In genomic region chr2:106944220-106944619, GRCh38 we compare ENCODE assay signal across 24 cellular contexts. TPM values are rescaled to one million over a fixed set of nuclear protein-coding genes. Genes with fewer than 3 reads are reported as not detected.
DNase-seq lines count a peak whose midpoint lies in the region; ATAC-seq and TF ChIP-seq lines count a peak whose summit lies in the region.
"Had no signal": no experiment of that assay in that cellular context is flagged by ENCODE, and none has a peak within 500 bp of the region (broad histone marks: within the 10 kb centered on the region; RNA-seq: fewer than 3 reads in every experiment).

No MANE protein-coding gene starts in this region.

- BruUV-seq in IMR-90 (replicated peaks; lab: Mats Ljungman, UMichigan) = no TSS peak

- H3K9me3 Mint-ChIP-seq in stimulated activated naive CD8-positive, alpha-beta T cell treated with anti-CD3 and anti-CD28 coated beads, Interleukin-15, amount 100 ng/mL, for 72 hours = peaks cover 0 to 4% of the 10 kb centered on the region in 2 donors
- H3K9me3 Mint-ChIP-seq in glutamatergic neuron (ENCODE audit: unreplicated experiment) = no peaks in the 10 kb centered on the region

- H3K18ac ChIP-seq in IMR-90 (ENCODE audit: low read depth, low read length) = no peak overlapping the region
- no peak overlapping the region for H3K18ac ChIP-seq in mesenchymal stem cell (ENCODE audit: low read depth in 1 of 2, low read length in 2 of 2)

- H4K8ac ChIP-seq in IMR-90 (ENCODE audit: low read depth in 2 of 2, low read length in 2 of 2) = no peak overlapping the region
- H4K8ac ChIP-seq in mesenchymal stem cell (ENCODE audit: low read length) = no peak overlapping the region

- H2BK5ac ChIP-seq in IMR-90 (ENCODE audit: low read depth, low read length, poor library complexity, severe bottlenecking) = no peak overlapping the region
- no peak overlapping the region for H2BK5ac ChIP-seq in mesenchymal stem cell (ENCODE audit: low read depth, low read length, poor library complexity, severe bottlenecking)

- no peaks in the 10 kb centered on the region for H3K36me3 Mint-ChIP-seq in glutamatergic neuron (ENCODE audit: unreplicated experiment)
- H3K36me3 Mint-ChIP-seq: CD4-positive, CD25-positive, alpha-beta regulatory T cell had no signal

- H3K79me1 ChIP-seq in IMR-90 (ENCODE audit: low read depth in 1 of 2, low read length in 2 of 2) = no peaks in the 10 kb centered on the region
- no peaks in the 10 kb centered on the region for H3K79me1 ChIP-seq in mesenchymal stem cell (replicated peaks; ENCODE audit: low read length, poor library complexity, severe bottlenecking)

- no peak overlapping the region for H2AK5ac ChIP-seq in IMR-90 (ENCODE audit: low read depth, low read length)
- H2AK5ac ChIP-seq in mesenchymal stem cell (ENCODE audit: low read length, severe bottlenecking) = no peak overlapping the region

- TF ChIP-seq CTCF in AG10803 (conservative IDR thresholded peaks at IDR 0.05; ENCODE audit: low read length) (no peak), IMR-90 (conservative IDR thresholded peaks at IDR 0.05; ENCODE audit: low read depth, low read length) (no peak), cardiac fibroblast (IDR thresholded peaks at IDR 0.05; ENCODE audit: low read depth, low read length) (no peak), glutamatergic neuron (IDR thresholded peaks at IDR 0.05; ENCODE audit: partially characterized antibody, unreplicated experiment) (no peak)

- no peak for TF ChIP-seq RAD21 in IMR-90 (IDR thresholded peaks at IDR 0.05; ENCODE audit: low read length)

- H4K91ac ChIP-seq in IMR-90 (ENCODE audit: insufficient read depth, low read depth, low read length) (no peak overlapping the region), mesenchymal stem cell (ENCODE audit: low read length) (no peak overlapping the region)

- H3K4me3 Mint-ChIP-seq in stimulated activated naive CD8-positive, alpha-beta T cell treated with anti-CD3 and anti-CD28 coated beads, Interleukin-15, amount 100 ng/mL, for 72 hours = no peak overlapping the region
- no peak overlapping the region for H3K4me3 Mint-ChIP-seq in glutamatergic neuron (ENCODE audit: unreplicated experiment)
- H3K4me3 Mint-ChIP-seq: CD4-positive, CD25-positive, alpha-beta regulatory T cell; nephron progenitor cell had no signal

- POLR2A ChIA-PET in IMR-90 (lab: Charles Lee; ENCODE audit: unreplicated experiment) = no interaction called here

- intact Hi-C loops in IMR-90 (cut with micrococcal nuclease) = no loop called here

- H3K27ac ChIP-seq in IMR-90 (ENCODE audit: insufficient read depth, low read length) (no peak overlapping the region), mesenchymal stem cell (ENCODE audit: low read length, poor library complexity, severe bottlenecking) (no peak overlapping the region)
- H3K27ac ChIP-seq: A549, ascending aorta, coronary artery, gastrocnemius medialis, prostate gland, VCaP had no signal

- no peak overlapping the region for H2BK12ac ChIP-seq in mesenchymal stem cell (ENCODE audit: low read length in 2 of 2)

- H3K27me3 ChIP-seq in IMR-90 (ENCODE audit: control insufficient read depth, insufficient read depth, low read length) = no peaks in the 10 kb centered on the region
- H3K27me3 ChIP-seq in mesenchymal stem cell (ENCODE audit: control insufficient read depth in 1 of 2, insufficient read depth in 1 of 2, low read length in 2 of 2) = no peaks in the 10 kb centered on the region
- H3K27me3 ChIP-seq: ascending aorta, gastrocnemius medialis had no signal

- H2AFZ ChIP-seq in IMR-90 (replicated peaks; ENCODE audit: low read length, poor library complexity) (no peak overlapping the region), mesenchymal stem cell (ENCODE audit: low read depth, low read length) (no peak overlapping the region)

- H2BK20ac ChIP-seq in IMR-90 (ENCODE audit: low read depth, low read length) = no peak overlapping the region

- no peak overlapping the region for H2AK9ac ChIP-seq in IMR-90 (replicated peaks; ENCODE audit: low read depth, low read length, poor library complexity)

- no CpG with 5 or more reads among the region's 5 CpGs for whole genome bisulfite sequencing in IMR-90 (ENCODE audit: extremely low coverage in 2 of 2, insufficient read length in 1 of 2), 2 experiments
- WGBS in mesenchymal stem cell = 74% methylated on average over 3 of the region's 5 CpGs

- DNase-seq in AG10803 (ENCODE audit: low read depth) (peak; percentile 74), IMR-90 (peak; percentile 10), cardiac fibroblast (ENCODE audit: low read depth in 2 of 2) (peak; percentile 29 to 58), mesenchymal stem cell (peak; percentile 6), glutamatergic neuron (no peak)
- no peak for DNase-seq in stimulated activated naive CD8-positive, alpha-beta T cell treated with anti-CD3 and anti-CD28 coated beads, Interleukin-15, amount 100 ng/mL, for 72 hours
- DNase-seq: activated naive CD4-positive, alpha-beta T cell; activated T-cell treated with anti-CD3 and anti-CD28 coated beads for 4 hours; CD4-positive, CD25-positive, alpha-beta regulatory T cell; gastrocnemius medialis; mesendoderm; NCI-H1417 treated with DMSO at 0.1 percent for 48 hours; NCI-H2171 treated with DMSO at 0.1 percent for 48 hours; nephron progenitor cell; SHP77; stimulated activated CD8-positive, alpha-beta memory T cell treated with anti-CD3 and anti-CD28 coated beads, Interleukin-4, amount 100 ng/mL, for 48 hours had no signal

- dilution Hi-C loops in IMR-90 (cut with HindIII; ENCODE audit: low sequenced_read_pairs, unreplicated experiment) = no loop called here

- H3K23ac ChIP-seq in IMR-90 (ENCODE audit: low read depth, low read length) (no peak overlapping the region), mesenchymal stem cell (ENCODE audit: low read length in 2 of 2) (no peak overlapping the region)

- H3K56ac ChIP-seq in IMR-90 (ENCODE audit: extremely low read depth, insufficient read depth, low read length) = no peak overlapping the region

- TF ChIP-seq POLR2A in IMR-90 (IDR thresholded peaks at IDR 0.05; ENCODE audit: low read depth, low read length) = no peak

- H3K27me3 Mint-ChIP-seq in stimulated activated naive CD8-positive, alpha-beta T cell treated with anti-CD3 and anti-CD28 coated beads, Interleukin-15, amount 100 ng/mL, for 72 hours = no peaks in the 10 kb centered on the region
- no peaks in the 10 kb centered on the region for H3K27me3 Mint-ChIP-seq in glutamatergic neuron (ENCODE audit: unreplicated experiment)
- H3K27me3 Mint-ChIP-seq: CD4-positive, CD25-positive, alpha-beta regulatory T cell had no signal

- H4K5ac ChIP-seq in IMR-90 (ENCODE audit: low read depth, low read length) = no peak overlapping the region

- no peak for ATAC-seq in IMR-90 (ENCODE audit: low read depth)
- ATAC-seq in stimulated activated naive CD8-positive, alpha-beta T cell treated with anti-CD3 and anti-CD28 coated beads, Interleukin-15, amount 100 ng/mL, for 72 hours = no peak
- no peak for ATAC-seq in GM21529 (IDR thresholded peaks at IDR 0.05; ENCODE audit: unreplicated experiment)
- ATAC-seq in activated CD4-positive, CD25-positive, alpha-beta regulatory T cell treated with anti-CD3 and anti-CD28 coated beads, Interleukin-2, amount 50 U/mL, for 24 hours = no peak
- ATAC-seq: A549, gastrocnemius medialis had no signal

- H3K4me1 ChIP-seq in IMR-90 (ENCODE audit: control insufficient read depth, insufficient read depth, low read length) (no peaks in the 10 kb centered on the region), mesenchymal stem cell (ENCODE audit: control insufficient read depth, insufficient read depth, low read depth, low read length) (no peaks in the 10 kb centered on the region)
- H3K4me1 ChIP-seq: A549, ascending aorta, gastrocnemius medialis, prostate gland had no signal

- H2BK15ac ChIP-seq in IMR-90 (ENCODE audit: low read depth, low read length) = no peak overlapping the region
- H2BK15ac ChIP-seq in mesenchymal stem cell (ENCODE audit: low read depth, poor library complexity, severe bottlenecking) = no peak overlapping the region

- H3K9ac ChIP-seq in IMR-90 (ENCODE audit: low read depth, low read length) (no peak overlapping the region), mesenchymal stem cell (ENCODE audit: low read length) (no peak overlapping the region)

- no peak overlapping the region for H3K4ac ChIP-seq in IMR-90 (ENCODE audit: low read depth, low read length)
- H3K4ac ChIP-seq in mesenchymal stem cell (ENCODE audit: low read depth in 1 of 2, low read length in 2 of 2) = no peak overlapping the region

- H3K9me1 ChIP-seq in IMR-90 (ENCODE audit: insufficient read depth, low read length) = no peaks in the 10 kb centered on the region

- no peaks in the 10 kb centered on the region for H3K4me1 Mint-ChIP-seq in stimulated activated naive CD8-positive, alpha-beta T cell treated with anti-CD3 and anti-CD28 coated beads, Interleukin-15, amount 100 ng/mL, for 72 hours
- no peaks in the 10 kb centered on the region for H3K4me1 Mint-ChIP-seq in glutamatergic neuron (ENCODE audit: low read depth, unreplicated experiment)
- H3K4me1 Mint-ChIP-seq: CD4-positive, CD25-positive, alpha-beta regulatory T cell had no signal

- CTCF ChIA-PET in IMR-90 (lab: Yijun Ruan, JAX) = no interaction called here

- H4K20me1 ChIP-seq in IMR-90 (ENCODE audit: insufficient read depth, low read length) = no peaks in the 10 kb centered on the region

- no peak overlapping the region for H3K14ac ChIP-seq in IMR-90 (replicated peaks; ENCODE audit: low read depth, low read length)
- H3K14ac ChIP-seq in mesenchymal stem cell (ENCODE audit: low read length in 2 of 2) = no peak overlapping the region

- peaks cover 4% of the 10 kb centered on the region for H3K9me3 ChIP-seq in IMR-90 (ENCODE audit: control insufficient read depth, insufficient read depth, low read length)
- peaks cover 4% of the 10 kb centered on the region for H3K9me3 ChIP-seq in mesenchymal stem cell (ENCODE audit: control insufficient read depth, low read length)
- H3K9me3 ChIP-seq: ascending aorta, gastrocnemius medialis, prostate gland had no signal

- H2BK120ac ChIP-seq in IMR-90 (ENCODE audit: low read depth, low read length) = no peak overlapping the region
- no peak overlapping the region for H2BK120ac ChIP-seq in mesenchymal stem cell (ENCODE audit: low read depth, low read length)

- in situ Hi-C loops in IMR-90 (cut with MboI; ENCODE audit: low sequenced_read_pairs) = no loop called here

- H3K4me3 ChIP-seq in AG10803 (ENCODE audit: low read length) (no peak overlapping the region), IMR-90 (ENCODE audit: insufficient read depth, low read depth, low read length) (no peak overlapping the region), cardiac fibroblast (replicated peaks in 1 of 2; ENCODE audit: low read depth in 2 of 2, low read length in 2 of 2) (no peak overlapping the region), mesenchymal stem cell (ENCODE audit: insufficient read depth in 1 of 2, low read depth in 1 of 2, low read length in 2 of 2) (no peak overlapping the region)
- H3K4me3 ChIP-seq: A549, ascending aorta, coronary artery, gastrocnemius medialis, prostate gland had no signal

- H3K4me2 ChIP-seq in IMR-90 (ENCODE audit: low read depth, low read length) = no peak overlapping the region
- H3K4me2 ChIP-seq in mesenchymal stem cell (ENCODE audit: low read length, poor library complexity, severe bottlenecking) = no peak overlapping the region
- H3K4me2 ChIP-seq: A549 had no signal

- H3K36me3 ChIP-seq in IMR-90 (ENCODE audit: control insufficient read depth, insufficient read depth, low read length) = no peaks in the 10 kb centered on the region
- H3K36me3 ChIP-seq in mesenchymal stem cell (ENCODE audit: control insufficient read depth in 1 of 2, insufficient read depth in 2 of 2, low read depth in 1 of 2, low read length in 2 of 2) = no peaks in the 10 kb centered on the region
- H3K36me3 ChIP-seq: ascending aorta, gastrocnemius medialis, prostate gland had no signal

- H3K27ac Mint-ChIP-seq in stimulated activated naive CD8-positive, alpha-beta T cell treated with anti-CD3 and anti-CD28 coated beads, Interleukin-15, amount 100 ng/mL, for 72 hours = no peak overlapping the region
- no peak overlapping the region for H3K27ac Mint-ChIP-seq in glutamatergic neuron (ENCODE audit: unreplicated experiment)
- H3K27ac Mint-ChIP-seq: CD4-positive, CD25-positive, alpha-beta regulatory T cell; nephron progenitor cell had no signal

RNA-seq across cellular contexts. Expression of gene ST6GAL2, which starts 58.3 kb away (rescaled TPM):
- not detected in 2 replicates for total RNA-seq in IMR-90 (2012; rRNA removed)
- not detected in 2 replicates for polyA plus RNA-seq in IMR-90 (2012; rRNA removed)
- not detected in 2 replicates for polyA plus RNA-seq in IMR-90 (2012; cell fraction: cytosol; rRNA removed)
- 0.03 TPM in 1 of 2 replicates, not detected in the other for polyA plus RNA-seq in IMR-90 (2012; cell fraction: nucleus; rRNA removed; ENCODE audit: low replicate concordance)
- 0.11 TPM for polyA plus RNA-seq in mesenchymal stem cell (2013, experiment 1 of 2)
- 0.08 TPM for polyA plus RNA-seq in mesenchymal stem cell (2013, experiment 2 of 2)
- 5.9 TPM for total RNA-seq in glutamatergic neuron (ENCODE audit: unreplicated experiment)
- total RNA-seq: gastrocnemius medialis; T-helper 1 cell treated with Interleukin-12 subunit alpha and Interleukin-12 subunit beta and Interleukin-4 antibody, amounts not matched to agents 30 ng/mL and 1 ng/mL, for 36 hours had no signal
- polyA plus RNA-seq: CD4-positive, CD25-positive, alpha-beta regulatory T cell had no signal

Comparison
In these comparisons a context has a peak if more than half of its experiments do, and no peak if none do; other contexts are left out.
1. DNase-seq: peak in AG10803 (single experiment), IMR-90 (single experiment), cardiac fibroblast (2 of 2) and mesenchymal stem cell (single experiment); none in stimulated activated naive CD8-positive, alpha-beta T cell treated with anti-CD3 and anti-CD28 coated beads, Interleukin-15, amount 100 ng/mL, for 72 hours (0 of 2) and glutamatergic neuron (single experiment).